Comparison of ENCODE assay signal across 27 cellular contexts in the genomic region with DNA sequence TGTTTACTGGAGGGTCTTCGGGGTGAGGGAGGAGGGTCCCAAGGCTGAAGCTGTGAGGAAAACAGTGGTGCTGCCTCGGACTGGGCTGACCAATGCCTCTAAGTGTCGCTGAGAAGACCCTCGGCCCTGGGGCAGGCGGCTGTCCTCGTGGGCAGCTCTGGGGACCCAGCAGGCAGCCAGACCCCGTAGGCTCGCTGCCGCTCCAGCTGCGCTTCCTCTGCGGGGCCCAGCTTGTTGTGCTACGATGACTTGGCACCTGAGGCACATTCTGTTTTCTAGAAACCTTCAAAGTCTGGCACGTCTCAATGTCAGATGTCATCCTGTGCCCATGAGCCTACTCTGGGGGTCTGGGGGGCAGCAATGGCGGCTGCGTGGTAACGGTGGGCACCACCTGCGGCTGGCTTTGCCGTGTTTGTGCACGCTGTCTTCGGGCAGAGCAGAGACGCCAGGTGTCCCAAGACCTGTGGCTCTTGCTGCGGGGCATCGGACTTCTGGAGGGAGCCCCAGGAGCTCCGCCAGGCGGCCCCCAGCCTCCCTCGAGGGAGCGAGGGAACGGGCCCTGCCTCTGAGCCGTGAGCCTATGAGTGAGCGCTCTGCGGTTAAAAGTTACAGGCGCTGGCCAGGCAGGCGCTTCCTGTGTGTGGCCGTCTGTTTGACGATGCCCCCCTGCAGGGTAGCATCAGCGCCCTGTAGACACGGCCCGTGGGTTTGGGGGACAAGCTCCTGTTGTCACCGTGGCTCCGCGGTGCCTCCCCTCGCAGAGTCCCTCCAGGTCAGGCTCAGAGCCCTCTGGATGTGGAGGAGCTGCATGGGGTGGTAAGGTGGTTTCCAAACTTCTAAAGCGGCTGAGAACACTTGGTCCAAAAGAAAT. TPM values are rescaled to one million over a fixed set of nuclear protein-coding genes. Genes with fewer than 3 reads are reported as not detected.
DNase-seq lines count a peak whose midpoint lies in the region; ATAC-seq, FAIRE-seq and TF ChIP-seq lines count a peak whose summit lies in the region.
"Had no signal": no experiment of that assay in that cellular context is flagged by ENCODE, and none has a peak within 500 bp of the region (broad histone marks: within the 10 kb centered on the region; RNA-seq: fewer than 3 reads in every experiment).

No MANE protein-coding gene starts in this region.

- H3K4me1 Mint-ChIP-seq in CD4-positive, CD25-positive, alpha-beta regulatory T cell, result peaks cover 0 to 17% (median 2%) of the 10 kb centered on the region in 4 donors

- CTCF ChIA-PET in H1 (lab: Charles Lee; ENCODE audit: partially characterized antibody), result interaction anchor here (0.8 to 1.9 kb wide), 8 partner anchors 9 to 221 kb away, joined by 3 to 9 read pairs (median 4); no protein-coding TSS in a partner anchor

- no peak overlapping the region for H4K91ac ChIP-seq in H1 (replicated peaks; ENCODE audit: insufficient read length, low read length)

- no peak overlapping the region; the same call in 1 of the 2 replicates for H2BK5ac ChIP-seq in H1 (ENCODE audit: low read depth, low read length)

- no peak overlapping the region for H3K4me3 ChIP-seq in CD4-positive, CD25-positive, alpha-beta regulatory T cell (ENCODE audit: low read depth, low read length)
- H3K4me3 ChIP-seq in H1 (ENCODE audit: extremely low read depth in 1 of 4, insufficient read depth in 2 of 4, low read depth in 3 of 4, low read length in 4 of 4) (no peak overlapping the region), osteoblast (ENCODE audit: insufficient read depth, low read length) (no peak overlapping the region), Karpas-422 (ENCODE audit: low read length) (no peak overlapping the region)
- H3K4me3 ChIP-seq: heart right ventricle, ovary, right atrium auricular region, thoracic aorta, vagina had no signal

- no peak overlapping the region for H2AK5ac ChIP-seq in H1 (ENCODE audit: low read depth, low read length)

- H3K4ac ChIP-seq in H1 (replicated peaks; ENCODE audit: insufficient read length, low read depth, low read length), result no peak overlapping the region

- H3K4me1 ChIP-seq in CD4-positive, CD25-positive, alpha-beta regulatory T cell (ENCODE audit: control insufficient read depth, insufficient read depth, low read length, poor library complexity, severe bottlenecking), result peaks cover 11% of the 10 kb centered on the region
- peaks cover 0 to 10% (median 4%) of the 10 kb centered on the region in 4 experiments; a peak in 6 of 7 replicates for H3K4me1 ChIP-seq in H1 (replicated peaks in 1 of 4; ENCODE audit: control insufficient read depth in 3 of 4, insufficient read depth in 4 of 4, low read length in 3 of 4)
- peaks cover 4% of the 10 kb centered on the region for H3K4me1 ChIP-seq in osteoblast (ENCODE audit: insufficient read depth, low read length)
- H3K4me1 ChIP-seq in Karpas-422 (ENCODE audit: low read length), result peaks cover 8% of the 10 kb centered on the region

- no peak overlapping the region for H3K18ac ChIP-seq in H1 (ENCODE audit: extremely low read depth, low read length)

- H3K27ac Mint-ChIP-seq in CD4-positive, CD25-positive, alpha-beta regulatory T cell, result peak overlapping the region in 2 of 3 donors; percentile 15 to 63
- H3K27ac Mint-ChIP-seq: stimulated activated memory B cell treated with anti-CD40 and anti-IgM and Interleukin-4, amounts not matched to agents 10 μg/mL and 1 μg/mL and 100 μg/mL, for 72 hours; T-helper 2 cell treated with Interferon-gamma antibody and Interleukin-4, amounts not matched to agents 5 μg/mL and 100 μg/mL, for 36 hours had no signal

- no peak overlapping the region for H3K23ac ChIP-seq in H1 (ENCODE audit: insufficient read length)

- no peak overlapping the region for H3K56ac ChIP-seq in H1 (replicated peaks; ENCODE audit: insufficient read length, low read depth, low read length)

- H2AFZ ChIP-seq in H1 (ENCODE audit: low read length), result no peak overlapping the region
- no peak overlapping the region for H2AFZ ChIP-seq in osteoblast (ENCODE audit: low read length)
- H2AFZ ChIP-seq in Karpas-422 (ENCODE audit: low read length), result no peak overlapping the region

- no peak for TF ChIP-seq POLR2A in H1 (IDR thresholded peaks at IDR 0.05; ENCODE audit: control extremely low read depth in 1 of 2, low read depth in 2 of 2, low read length in 2 of 2)

- no peak overlapping the region for H3K14ac ChIP-seq in H1 (ENCODE audit: insufficient read length)

- peaks cover 3% of the 10 kb centered on the region; the same call in 1 of the 2 replicates for H3K79me1 ChIP-seq in H1 (ENCODE audit: low read depth, low read length)

- no peaks in the 10 kb centered on the region for H3K9me2 ChIP-seq in Karpas-422 (replicated peaks; ENCODE audit: insufficient read depth, low read length)

- TF ChIP-seq RAD21 in H1 (IDR thresholded peaks at IDR 0.05 in 1 of 2, conservative IDR thresholded peaks at IDR 0.05 in 1 of 2; ENCODE audit: low read depth in 2 of 2, low read length in 2 of 2), result no peak

- H3K9ac ChIP-seq in H1 (replicated peaks in 1 of 4; ENCODE audit: extremely low read depth in 1 of 4, low read depth in 3 of 4, low read length in 3 of 4) (no peak overlapping the region; a peak in 1 of 7 replicates), Karpas-422 (ENCODE audit: low read length) (no peak overlapping the region)

- no peaks in the 10 kb centered on the region for H3K27me3 ChIP-seq in CD4-positive, CD25-positive, alpha-beta regulatory T cell (ENCODE audit: control insufficient read depth, insufficient read depth, low read length)
- H3K27me3 ChIP-seq in H1 (replicated peaks in 1 of 4; ENCODE audit: control insufficient read depth in 3 of 4, extremely low read depth in 1 of 4, insufficient read depth in 3 of 4, low read length in 3 of 4) (no peaks in the 10 kb centered on the region), osteoblast (ENCODE audit: insufficient read depth, low read length) (no peaks in the 10 kb centered on the region), Karpas-422 (ENCODE audit: low read length) (no peaks in the 10 kb centered on the region)
- H3K27me3 ChIP-seq: heart right ventricle, ovary, right atrium auricular region, vagina had no signal

- H3K27ac ChIP-seq in CD4-positive, CD25-positive, alpha-beta regulatory T cell (ENCODE audit: insufficient read depth, low read length, poor library complexity, severe bottlenecking), result no peak overlapping the region
- peak overlapping the region; percentile 68 for H3K27ac ChIP-seq in KOPT-K1 (ENCODE audit: low read depth, low read length, poor library complexity, severe bottlenecking)
- H3K27ac ChIP-seq in H1 (ENCODE audit: low read depth, low read length), result no peak overlapping the region
- no peak overlapping the region for H3K27ac ChIP-seq in osteoblast (ENCODE audit: low read depth, low read length)
- no peak overlapping the region for H3K27ac ChIP-seq in Karpas-422 (ENCODE audit: low read length)
- H3K27ac ChIP-seq: heart right ventricle, ovary, right atrium auricular region, thoracic aorta, vagina, VCaP had no signal

- H4K20me1 ChIP-seq in H1 (replicated peaks in 1 of 2; ENCODE audit: control insufficient read depth in 1 of 2, insufficient read depth in 2 of 2, low read length in 2 of 2), result peaks cover 2 to 16% of the 10 kb centered on the region in 2 experiments
- H4K20me1 ChIP-seq in osteoblast (ENCODE audit: insufficient read depth, low read length), result peaks cover 48% of the 10 kb centered on the region
- H4K20me1 ChIP-seq in Karpas-422 (ENCODE audit: insufficient read depth, low read depth, low read length), result no peaks in the 10 kb centered on the region

- H3K36me3 Mint-ChIP-seq in CD4-positive, CD25-positive, alpha-beta regulatory T cell, result no peaks in the 10 kb centered on the region

- H3K9me3 Mint-ChIP-seq in CD4-positive, CD25-positive, alpha-beta regulatory T cell, result no peaks in the 10 kb centered on the region
- H3K9me3 Mint-ChIP-seq: CD8-positive, alpha-beta memory T cell; stimulated activated memory B cell treated with anti-CD40 and anti-IgM and Interleukin-4, amounts not matched to agents 10 μg/mL and 1 μg/mL and 100 μg/mL, for 72 hours; T-helper 2 cell treated with Interferon-gamma antibody and Interleukin-4, amounts not matched to agents 5 μg/mL and 100 μg/mL, for 36 hours had no signal

- peak; percentile 28 to 45 for ATAC-seq in CD4-positive, CD25-positive, alpha-beta regulatory T cell (ENCODE audit: low read depth in 2 of 2)
- no peak for ATAC-seq in HG02852 (IDR thresholded peaks at IDR 0.05; ENCODE audit: unreplicated experiment)
- ATAC-seq: HCT116; heart right ventricle; stimulated activated memory B cell treated with anti-CD40 and anti-IgM and Interleukin-4, amounts not matched to agents 10 μg/mL and 1 μg/mL and 100 μg/mL, for 72 hours had no signal

- WGBS in H1 (ENCODE audit: extremely low coverage in 1 of 2, insufficient coverage in 1 of 2, insufficient read length in 1 of 2, insufficient replicate concordance in 2 of 2, low coverage in 1 of 2, low lambda C conversion rate in 2 of 2, missing lambda C conversion rate in 1 of 2), 2 experiments, result 85% methylated on average over 33 of the region's 43 CpGs; no CpG with 5 or more reads in 1 of the 2 experiments

- no peaks in the 10 kb centered on the region for H3K9me3 ChIP-seq in CD4-positive, CD25-positive, alpha-beta regulatory T cell (ENCODE audit: control insufficient read depth in 2 of 2, low read length in 2 of 2)
- H3K9me3 ChIP-seq in KOPT-K1 (ENCODE audit: insufficient read depth, low read length, poor library complexity, severe bottlenecking) (no peaks in the 10 kb centered on the region), H1 (ENCODE audit: insufficient read depth in 2 of 2, low read depth in 1 of 2, low read length in 1 of 2) (no peaks in the 10 kb centered on the region), osteoblast (ENCODE audit: low read depth, low read length) (no peaks in the 10 kb centered on the region), Karpas-422 (ENCODE audit: low read length) (no peaks in the 10 kb centered on the region)
- H3K9me3 ChIP-seq: heart right ventricle, ovary, right atrium auricular region, thoracic aorta, vagina had no signal

- no peaks in the 10 kb centered on the region for H3K36me3 ChIP-seq in CD4-positive, CD25-positive, alpha-beta regulatory T cell (ENCODE audit: control insufficient read depth, insufficient read depth, low read length)
- H3K36me3 ChIP-seq in KOPT-K1 (ENCODE audit: insufficient read depth, low read length) (no peaks in the 10 kb centered on the region), H1 (ENCODE audit: control insufficient read depth in 2 of 4, insufficient read depth in 4 of 4, low read length in 3 of 4) (peaks cover 3 to 13% (median 5%) of the 10 kb centered on the region in 4 experiments; a peak in 5 of 8 replicates), osteoblast (ENCODE audit: insufficient read depth, low read length) (peaks cover 42% of the 10 kb centered on the region), Karpas-422 (ENCODE audit: insufficient read depth, low read length) (no peaks in the 10 kb centered on the region)
- H3K36me3 ChIP-seq: ovary, right atrium auricular region, thoracic aorta, vagina had no signal

- H3K4me2 ChIP-seq in H1 (ENCODE audit: insufficient read depth in 1 of 2, low read depth in 2 of 2, low read length in 2 of 2) (no peak overlapping the region), osteoblast (ENCODE audit: insufficient read depth, low read length) (no peak overlapping the region), Karpas-422 (ENCODE audit: low read depth, low read length, poor library complexity, severe bottlenecking) (no peak overlapping the region)

- no peak for DNase-seq in CD4-positive, CD25-positive, alpha-beta regulatory T cell
- DNase-seq in H1 (ENCODE audit: low read depth in 1 of 2, low spot score in 2 of 2), result no peak
- DNase-seq in osteoblast (ENCODE audit: insufficient read length, low spot score, missing footprints), result peak; percentile 51
- no peak for DNase-seq in nucleus accumbens (lab: John Stamatoyannopoulos, UW)
- no peak for DNase-seq in Karpas-422
- DNase-seq: CD8-positive, alpha-beta memory T cell; effector CD4-positive, alpha-beta T cell; heart right ventricle; mesenchymal stem cell; NCI-H187; NCI-H2171 treated with DMSO at 0.1 percent for 48 hours; NCI-H526 treated with DMSO at 0.1 percent for 48 hours; ovary; stimulated activated CD4-positive, alpha-beta T cell treated with anti-CD3 and anti-CD28 coated beads, Interleukin-4, amount 100 ng/mL, for 1 hour had no signal

- POLR2A ChIA-PET in H1 (lab: Charles Lee; ENCODE audit: partially characterized antibody), result interaction anchor here (0.9 to 1.3 kb wide), 3 partner anchors 11 to 72 kb away, joined by 3 to 7 read pairs (median 3); no protein-coding TSS in a partner anchor

- H2BK20ac ChIP-seq in H1 (ENCODE audit: low read length), result no peak overlapping the region

- no peak overlapping the region for H2BK15ac ChIP-seq in H1 (ENCODE audit: low read length)

- H3K23me2 ChIP-seq in H1 (ENCODE audit: low read depth, low read length), result no peaks in the 10 kb centered on the region

- TF ChIP-seq EP300 in H1 (IDR thresholded peaks at IDR 0.05; ENCODE audit: borderline replicate concordance in 1 of 2, low read depth in 2 of 2, low read length in 2 of 2), result no peak

- H4K5ac ChIP-seq in H1 (ENCODE audit: insufficient read length, low read depth, low read length), result no peak overlapping the region

- peak overlapping the region; percentile 42; the same call in 1 of the 2 replicates for H4K8ac ChIP-seq in H1 (ENCODE audit: extremely low read depth, insufficient read depth, low read length)

- peak overlapping the region in 1 of 4 donors; percentile 13 for H3K4me3 Mint-ChIP-seq in CD4-positive, CD25-positive, alpha-beta regulatory T cell
- H3K4me3 Mint-ChIP-seq: CD8-positive, alpha-beta memory T cell; stimulated activated memory B cell treated with anti-CD40 and anti-IgM and Interleukin-4, amounts not matched to agents 10 μg/mL and 1 μg/mL and 100 μg/mL, for 72 hours; T-helper 2 cell treated with Interferon-gamma antibody and Interleukin-4, amounts not matched to agents 5 μg/mL and 100 μg/mL, for 36 hours had no signal

- H2BK12ac ChIP-seq in H1 (ENCODE audit: low read depth, low read length), result no peak overlapping the region

- no peaks in the 10 kb centered on the region for H3K27me3 Mint-ChIP-seq in CD4-positive, CD25-positive, alpha-beta regulatory T cell
- H3K27me3 Mint-ChIP-seq: CD8-positive, alpha-beta memory T cell; stimulated activated memory B cell treated with anti-CD40 and anti-IgM and Interleukin-4, amounts not matched to agents 10 μg/mL and 1 μg/mL and 100 μg/mL, for 72 hours had no signal

- H3K79me2 ChIP-seq in H1 (ENCODE audit: control insufficient read depth in 1 of 2, insufficient read depth in 2 of 2, low read length in 2 of 2) (peaks cover 0 to 9% of the 10 kb centered on the region in 2 experiments; a peak in 1 of 4 replicates), osteoblast (ENCODE audit: insufficient read depth, low read length) (peaks cover 42% of the 10 kb centered on the region), Karpas-422 (ENCODE audit: low read length) (peaks cover 19% of the 10 kb centered on the region)

- FAIRE-seq in H1 (lab: Jason Lieb, UNC), result no peak
- FAIRE-seq: GM19239 had no signal

- TF ChIP-seq CTCF in H1 (IDR thresholded peaks at IDR 0.05; ENCODE audit: control extremely low read depth in 1 of 3, insufficient read depth in 1 of 3, low read depth in 1 of 3, low read length in 3 of 3), result no peak
- TF ChIP-seq CTCF in osteoblast (IDR thresholded peaks at IDR 0.05; ENCODE audit: extremely low read depth, low read depth, low read length), result no peak

- H2BK120ac ChIP-seq in H1 (replicated peaks; ENCODE audit: low read depth, low read length), result no peak overlapping the region

RNA-seq across cellular contexts. Expression of a gene that starts 6.8 kb away (rescaled TPM):
- 4.1 TPM for total RNA-seq in CD4-positive, CD25-positive, alpha-beta regulatory T cell
- polyA plus RNA-seq in CD4-positive, CD25-positive, alpha-beta regulatory T cell, result under 1 TPM in 3 of 4 donors, not detected in 1; 0.06 to 0.34 (median 0.32) TPM
- total RNA-seq in H1 (2021; fragmentation: NEBNext Ultra II Directional; extraction: Animal tissue kit (Norgen Biotek cat#: 25700)), result 31.1 and 35.2 TPM in 2 replicates
- polyA plus RNA-seq in H1 (2011; rRNA removed), result 23.5 and 39.6 TPM in 2 replicates
- polyA plus RNA-seq in H1 (2011; cell fraction: cytosol; rRNA removed), result 26.0 TPM
- 178 TPM for polyA plus RNA-seq in H1 (2011; cell fraction: nucleus; rRNA removed)
- 15.9 to 29.2 TPM (median 25.3 TPM) in 4 replicates for polyA plus RNA-seq in H1 (2012, experiment 1 of 2)
- polyA plus RNA-seq in H1 (2012, experiment 2 of 2), result 17.4 TPM
- 44.3 TPM for polyA plus RNA-seq in H1 (2013, experiment 1 of 2)
- 44.7 TPM for polyA plus RNA-seq in H1 (2013, experiment 2 of 2)
- polyA minus RNA-seq in H1 (2011; rRNA and poly(A)+ RNA removed), result 6.0 and 6.5 TPM in 2 replicates
- 10.4 TPM for polyA minus RNA-seq in H1 (2011; cell fraction: cytosol; rRNA and poly(A)+ RNA removed)
- polyA minus RNA-seq in H1 (2011; cell fraction: nucleus; rRNA and poly(A)+ RNA removed), result 14.7 TPM
- total RNA-seq in osteoblast, result 5.6 and 6.5 TPM in 2 replicates
- total RNA-seq in Karpas-422 (2014; rRNA removed; shearing (Covaris generic); ENCODE audit: low replicate concordance), result 15.9 and 22.1 TPM in 2 replicates

RNA-seq across cellular contexts. Expression of a gene that starts 21.4 kb away (rescaled TPM):
- 31.9 TPM for total RNA-seq in CD4-positive, CD25-positive, alpha-beta regulatory T cell
- polyA plus RNA-seq in CD4-positive, CD25-positive, alpha-beta regulatory T cell, result 10 to 100 TPM; 15.5 to 19.9 (median 17.0) TPM
- total RNA-seq in H1 (2021; fragmentation: NEBNext Ultra II Directional; extraction: Animal tissue kit (Norgen Biotek cat#: 25700)), result 72.9 and 73.1 TPM in 2 replicates
- polyA plus RNA-seq in H1 (2011; rRNA removed), result 39.7 and 40.7 TPM in 2 replicates
- 44.1 TPM for polyA plus RNA-seq in H1 (2011; cell fraction: cytosol; rRNA removed)
- polyA plus RNA-seq in H1 (2011; cell fraction: nucleus; rRNA removed), result 33.3 TPM
- 43.9 to 48.5 TPM (median 46.8 TPM) in 4 replicates for polyA plus RNA-seq in H1 (2012, experiment 1 of 2)
- 28.5 TPM for polyA plus RNA-seq in H1 (2012, experiment 2 of 2)
- polyA plus RNA-seq in H1 (2013, experiment 1 of 2), result 46.0 TPM
- 45.2 TPM for polyA plus RNA-seq in H1 (2013, experiment 2 of 2)
- 51.3 and 52.9 TPM in 2 replicates for polyA minus RNA-seq in H1 (2011; rRNA and poly(A)+ RNA removed)
- 29.9 TPM for polyA minus RNA-seq in H1 (2011; cell fraction: cytosol; rRNA and poly(A)+ RNA removed)
- polyA minus RNA-seq in H1 (2011; cell fraction: nucleus; rRNA and poly(A)+ RNA removed), result 23.9 TPM
- total RNA-seq in osteoblast, result 34.4 and 37.1 TPM in 2 replicates
- total RNA-seq in Karpas-422 (2014; rRNA removed; shearing (Covaris generic); ENCODE audit: low replicate concordance), result 31.3 and 48.2 TPM in 2 replicates

RNA-seq across cellular contexts. Expression of a gene that starts 33.0 kb away (rescaled TPM):
- 80.8 TPM for total RNA-seq in CD4-positive, CD25-positive, alpha-beta regulatory T cell
- polyA plus RNA-seq in CD4-positive, CD25-positive, alpha-beta regulatory T cell, result 10 to 100 TPM; 30.9 to 47.8 (median 38.2) TPM
- total RNA-seq in H1 (2021; fragmentation: NEBNext Ultra II Directional; extraction: Animal tissue kit (Norgen Biotek cat#: 25700)), result 82.8 and 83.2 TPM in 2 replicates
- 53.6 and 58.8 TPM in 2 replicates for polyA plus RNA-seq in H1 (2011; rRNA removed)
- polyA plus RNA-seq in H1 (2011; cell fraction: cytosol; rRNA removed), result 66.3 TPM
- 116 TPM for polyA plus RNA-seq in H1 (2011; cell fraction: nucleus; rRNA removed)
- 47.3 to 53.1 TPM (median 49.3 TPM) in 4 replicates for polyA plus RNA-seq in H1 (2012, experiment 1 of 2)
- 13.9 TPM for polyA plus RNA-seq in H1 (2012, experiment 2 of 2)
- 63.3 TPM for polyA plus RNA-seq in H1 (2013, experiment 1 of 2)
- polyA plus RNA-seq in H1 (2013, experiment 2 of 2), result 61.2 TPM
- polyA minus RNA-seq in H1 (2011; rRNA and poly(A)+ RNA removed), result 46.3 and 51.4 TPM in 2 replicates
- polyA minus RNA-seq in H1 (2011; cell fraction: cytosol; rRNA and poly(A)+ RNA removed), result 31.8 TPM
- 65.1 TPM for polyA minus RNA-seq in H1 (2011; cell fraction: nucleus; rRNA and poly(A)+ RNA removed)
- total RNA-seq in osteoblast, result 44.8 and 46.3 TPM in 2 replicates
- total RNA-seq in Karpas-422 (2014; rRNA removed; shearing (Covaris generic); ENCODE audit: low replicate concordance), result 35.4 and 43.4 TPM in 2 replicates

RNA-seq across cellular contexts. Expression of a gene that starts 47.4 kb away (rescaled TPM):
- total RNA-seq in CD4-positive, CD25-positive, alpha-beta regulatory T cell, result not detected
- not detected for polyA plus RNA-seq in CD4-positive, CD25-positive, alpha-beta regulatory T cell
- 0.38 and 0.47 TPM in 2 replicates for total RNA-seq in H1 (2021; fragmentation: NEBNext Ultra II Directional; extraction: Animal tissue kit (Norgen Biotek cat#: 25700))
- polyA plus RNA-seq in H1 (2011; rRNA removed), result 0.36 TPM in 1 of 2 replicates, not detected in the other
- 0.14 TPM for polyA plus RNA-seq in H1 (2011; cell fraction: cytosol; rRNA removed)
- polyA plus RNA-seq in H1 (2011; cell fraction: nucleus; rRNA removed), result 0.13 TPM
- not detected in 4 replicates for polyA plus RNA-seq in H1 (2012, experiment 1 of 2)
- polyA plus RNA-seq in H1 (2012, experiment 2 of 2), result not detected
- polyA plus RNA-seq in H1 (2013, experiment 1 of 2), result 0.04 TPM
- 0.09 TPM for polyA plus RNA-seq in H1 (2013, experiment 2 of 2)
- not detected in 2 replicates for polyA minus RNA-seq in H1 (2011; rRNA and poly(A)+ RNA removed)
- 1.0 TPM for polyA minus RNA-seq in H1 (2011; cell fraction: cytosol; rRNA and poly(A)+ RNA removed)
- polyA minus RNA-seq in H1 (2011; cell fraction: nucleus; rRNA and poly(A)+ RNA removed), result 0.80 TPM
- total RNA-seq in osteoblast, result not detected in 2 replicates
- total RNA-seq in Karpas-422 (2014; rRNA removed; shearing (Covaris generic); ENCODE audit: low replicate concordance), result not detected in 2 replicates
- total RNA-seq: CD8-positive, alpha-beta memory T cell; epithelial cell of proximal tubule; fibroblast of villous mesenchyme; heart right ventricle; ovary; right atrium auricular region; RPMI7951; thoracic aorta; vagina had no signal
- polyA plus RNA-seq: CD8-positive, alpha-beta memory T cell; ovary had no signal
